Comparison of ENCODE assay signal across 1 cellular context in the genomic region with DNA sequence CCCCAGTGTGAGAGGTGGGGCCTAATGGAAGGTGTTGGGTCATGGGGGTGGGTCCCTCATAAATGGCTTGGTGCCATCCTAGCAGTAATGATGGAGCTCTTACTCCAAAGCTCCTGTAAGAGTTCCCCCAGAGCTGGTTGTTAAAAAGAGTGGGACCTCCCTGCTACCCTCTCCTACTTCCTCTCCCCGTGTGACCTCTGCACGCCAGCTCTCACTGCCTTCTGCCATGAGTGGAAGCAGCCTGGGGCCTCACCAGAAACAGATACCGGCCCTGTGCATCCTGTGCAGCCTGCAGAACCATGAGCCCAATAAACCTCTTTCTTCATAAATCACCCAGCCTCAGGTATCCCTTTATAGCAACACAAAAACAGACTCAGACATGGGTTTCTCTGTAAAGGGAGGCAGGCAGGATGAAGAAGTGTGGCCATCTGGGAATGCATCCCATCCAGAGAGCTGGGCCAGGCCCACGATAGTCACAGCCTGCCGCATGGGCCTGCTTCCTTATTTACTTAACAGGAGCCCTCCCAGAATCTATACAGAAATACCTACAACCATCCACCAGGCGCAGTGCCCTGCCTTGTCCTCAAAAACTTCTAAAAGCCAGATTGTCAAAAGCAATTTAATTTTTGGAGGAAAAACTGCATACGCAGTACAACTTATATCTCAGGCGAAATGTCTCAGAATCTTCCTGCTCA.
TF ChIP-seq lines count a peak whose summit lies in the region.

No MANE protein-coding gene starts in this region.

TF ChIP-seq in H1, 55 proteins besides CTCF, POLR2A, EP300 and RAD21:
- TF ChIP-seq SUZ12 (IDR thresholded peaks at IDR 0.05; ENCODE audit: low read length) (no peak), POLR2AphosphoS5 (IDR thresholded peaks at IDR 0.05; ENCODE audit: low read depth, low read length) (no peak), KDM4A (IDR thresholded peaks at IDR 0.05; ENCODE audit: low read depth, low read length, severe bottlenecking) (no peak), RBBP5 (IDR thresholded peaks at IDR 0.05; ENCODE audit: borderline replicate concordance, low read depth, low read length) (no peak), GTF2F1 (IDR thresholded peaks at IDR 0.05; ENCODE audit: borderline replicate concordance, low read depth, low read length) (no peak), TBP (IDR thresholded peaks at IDR 0.05; ENCODE audit: low read depth, low read length) (no peak), TAF7 (optimal IDR thresholded peaks at IDR 0.05; ENCODE audit: borderline replicate concordance, low read depth, low read length) (no peak)
